In the genomic region with DNA sequence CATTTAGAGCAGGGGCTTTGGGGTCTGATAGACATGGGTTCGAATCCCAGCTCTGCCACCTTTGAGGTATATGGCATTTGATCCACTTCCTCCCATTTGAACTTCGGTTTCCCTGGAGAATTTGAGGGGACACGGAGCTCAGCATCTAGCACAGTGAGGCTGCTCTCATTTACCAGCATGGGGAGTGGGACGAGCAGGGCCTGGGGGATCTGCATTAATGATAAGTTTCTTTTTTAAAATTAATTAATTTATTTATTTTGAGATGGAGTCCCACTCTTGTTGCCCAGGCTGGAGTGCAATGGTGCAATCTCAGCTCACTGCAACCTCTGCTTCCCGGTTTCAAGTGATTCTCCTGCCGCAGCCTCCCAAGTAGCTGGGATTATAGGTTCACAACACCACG, we compare ENCODE assay signal across 1 cellular context.
TF ChIP-seq lines count a peak whose summit lies in the region.

No MANE protein-coding gene starts in this region.

TF ChIP-seq in IMR-90, 13 proteins besides CTCF, POLR2A, EP300 and RAD21:
- TF ChIP-seq MAFK (IDR thresholded peaks at IDR 0.05; ENCODE audit: low read depth, low read length) (no peak), FOS (IDR thresholded peaks at IDR 0.05; ENCODE audit: low read depth, low read length) (no peak), MAZ (IDR thresholded peaks at IDR 0.05; ENCODE audit: borderline replicate concordance, low read depth, low read length) (no peak), CHD1 (IDR thresholded peaks at IDR 0.05; ENCODE audit: low read depth, low read length) (no peak), RCOR1 (IDR thresholded peaks at IDR 0.05; ENCODE audit: insufficient replicate concordance, low read length) (no peak)
- TF ChIP-seq, protein P1, sequence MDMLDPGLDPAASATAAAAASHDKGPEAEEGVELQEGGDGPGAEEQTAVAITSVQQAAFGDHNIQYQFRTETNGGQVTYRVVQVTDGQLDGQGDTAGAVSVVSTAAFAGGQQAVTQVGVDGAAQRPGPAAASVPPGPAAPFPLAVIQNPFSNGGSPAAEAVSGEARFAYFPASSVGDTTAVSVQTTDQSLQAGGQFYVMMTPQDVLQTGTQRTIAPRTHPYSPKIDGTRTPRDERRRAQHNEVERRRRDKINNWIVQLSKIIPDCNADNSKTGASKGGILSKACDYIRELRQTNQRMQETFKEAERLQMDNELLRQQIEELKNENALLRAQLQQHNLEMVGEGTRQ (IDR thresholded peaks at IDR 0.05; ENCODE audit: low read depth, low read length) = no peak
